In genomic region chr13:59873856-59874255, GRCh38 we compare ENCODE assay signal across 16 cellular contexts.
DNase-seq lines count a peak whose midpoint lies in the region; ATAC-seq and TF ChIP-seq lines count a peak whose summit lies in the region.
"Had no signal": no experiment of that assay in that cellular context is flagged by ENCODE, and none has a peak within 500 bp of the region (broad histone marks: within the 10 kb centered on the region; RNA-seq: fewer than 3 reads in every experiment).

No MANE protein-coding gene starts in this region.

- H2AFZ ChIP-seq in OCI-LY1 (ENCODE audit: low read length) (no peak overlapping the region), mesenchymal stem cell (ENCODE audit: low read depth, low read length) (no peak overlapping the region)
- H2AFZ ChIP-seq: GM23248 had no signal

- no peak overlapping the region for H3K18ac ChIP-seq in mesenchymal stem cell (ENCODE audit: low read depth in 1 of 2, low read length in 2 of 2)

- no peaks in the 10 kb centered on the region for H3K9me2 ChIP-seq in OCI-LY1 (ENCODE audit: low read depth, low read length)

- H2BK5ac ChIP-seq in mesenchymal stem cell (ENCODE audit: low read depth, low read length, poor library complexity, severe bottlenecking), result no peak overlapping the region

- no peak for DNase-seq in mesenchymal stem cell
- no peak for DNase-seq in cortex of kidney (lab: John Stamatoyannopoulos, UW)
- DNase-seq in DMS153 treated with DMSO at 0.1 percent for 48 hours (lab: John Stamatoyannopoulos, UW; ENCODE audit: unreplicated experiment), result no peak
- DNase-seq in 8988T, result no peak
- DNase-seq in NCI-H524 treated with DMSO at 0.1 percent for 48 hours (lab: John Stamatoyannopoulos, UW), result no peak
- DNase-seq: CD8-positive, alpha-beta T cell; DMS 273 treated with DMSO at 0.1 percent for 48 hours; GM23248; HFFc6 had no signal

- H2AK5ac ChIP-seq in mesenchymal stem cell (ENCODE audit: low read length, severe bottlenecking), result no peak overlapping the region

- no peak overlapping the region for H3K4ac ChIP-seq in mesenchymal stem cell (ENCODE audit: low read depth in 1 of 2, low read length in 2 of 2)

- H3K4me1 ChIP-seq in BLaER1 (peaks cover 7% of the 10 kb centered on the region; the same call in 1 of the 2 replicates), OCI-LY1 (ENCODE audit: insufficient read depth, low read length, severe bottlenecking) (peaks cover 30% of the 10 kb centered on the region), mesenchymal stem cell (ENCODE audit: control insufficient read depth, insufficient read depth, low read depth, low read length) (peaks cover 2% of the 10 kb centered on the region)

- no peak overlapping the region for H4K8ac ChIP-seq in mesenchymal stem cell (ENCODE audit: low read length)

- no peak overlapping the region for H2BK120ac ChIP-seq in mesenchymal stem cell (ENCODE audit: low read depth, low read length)

- H4K20me1 ChIP-seq in BLaER1 (no peaks in the 10 kb centered on the region), OCI-LY1 (ENCODE audit: insufficient read depth, low read length) (no peaks in the 10 kb centered on the region)
- H4K20me1 ChIP-seq: BLaER1 treated with 17β-estradiol and CSF1 and Interleukin-3, amounts not matched to agents 10 nM and 100 nM had no signal

- H3K4me2 ChIP-seq in BLaER1 (peak overlapping the region; percentile 41; the same call in 1 of the 2 replicates), OCI-LY1 (ENCODE audit: low read length) (no peak overlapping the region), mesenchymal stem cell (ENCODE audit: low read length, poor library complexity, severe bottlenecking) (no peak overlapping the region)

- H4K91ac ChIP-seq in mesenchymal stem cell (ENCODE audit: low read length), result no peak overlapping the region

- H3K23ac ChIP-seq in mesenchymal stem cell (ENCODE audit: low read length in 2 of 2), result no peak overlapping the region

- no peak overlapping the region for H3K27ac ChIP-seq in BLaER1
- peak overlapping the region; percentile 12 for H3K27ac ChIP-seq in OCI-LY1 (ENCODE audit: low read depth, low read length, poor library complexity, severe bottlenecking)
- peak overlapping the region; percentile 69 for H3K27ac ChIP-seq in mesenchymal stem cell (ENCODE audit: low read length, poor library complexity, severe bottlenecking)
- H3K27ac ChIP-seq: 22Rv1; BLaER1 treated with 17β-estradiol and CSF1 and Interleukin-3, amounts not matched to agents 10 nM and 100 nM; GM23248; HL-60 had no signal

- no peak overlapping the region for H2BK12ac ChIP-seq in mesenchymal stem cell (ENCODE audit: low read length in 2 of 2)

- peaks cover 8% of the 10 kb centered on the region for H3K79me1 ChIP-seq in mesenchymal stem cell (replicated peaks; ENCODE audit: low read length, poor library complexity, severe bottlenecking)

- H2BK15ac ChIP-seq in mesenchymal stem cell (ENCODE audit: low read depth, poor library complexity, severe bottlenecking), result no peak overlapping the region

- 100% methylated on average over 6 of the region's 7 CpGs for WGBS in mesenchymal stem cell

- H3K9ac ChIP-seq in BLaER1, result no peak overlapping the region
- no peak overlapping the region for H3K9ac ChIP-seq in OCI-LY1 (ENCODE audit: low read length)
- no peak overlapping the region for H3K9ac ChIP-seq in mesenchymal stem cell (ENCODE audit: low read length)
- H3K9ac ChIP-seq: BLaER1 treated with 17β-estradiol and CSF1 and Interleukin-3, amounts not matched to agents 10 nM and 100 nM; GM23248 had no signal

- ATAC-seq in GM19324 (IDR thresholded peaks at IDR 0.05; ENCODE audit: low FRiP score, unreplicated experiment), result peak; percentile 29
- ATAC-seq: CD8-positive, alpha-beta T cell; HCT116 had no signal

- no peak overlapping the region for H3K14ac ChIP-seq in mesenchymal stem cell (ENCODE audit: low read length in 2 of 2)

- H3K27me3 ChIP-seq in BLaER1 (no peaks in the 10 kb centered on the region), OCI-LY1 (ENCODE audit: insufficient read depth, low read length) (no peaks in the 10 kb centered on the region), mesenchymal stem cell (ENCODE audit: control insufficient read depth in 1 of 2, insufficient read depth in 1 of 2, low read length in 2 of 2) (no peaks in the 10 kb centered on the region)
- H3K27me3 ChIP-seq: BLaER1 treated with 17β-estradiol and CSF1 and Interleukin-3, amounts not matched to agents 10 nM and 100 nM had no signal

- no peaks in the 10 kb centered on the region for H3F3A ChIP-seq in OCI-LY1 (ENCODE audit: insufficient read depth, low read length)

- H3K79me2 ChIP-seq in OCI-LY1 (ENCODE audit: insufficient read depth, low read length), result no peaks in the 10 kb centered on the region

- no peak for TF ChIP-seq CTCF in OCI-LY1 (IDR thresholded peaks at IDR 0.05; ENCODE audit: low read length)

- H3K9me3 ChIP-seq in BLaER1 (no peaks in the 10 kb centered on the region), OCI-LY1 (ENCODE audit: low read length) (no peaks in the 10 kb centered on the region), mesenchymal stem cell (ENCODE audit: control insufficient read depth, low read length) (no peaks in the 10 kb centered on the region)

- H3K36me3 ChIP-seq in BLaER1 (peaks cover 20% of the 10 kb centered on the region), OCI-LY1 (ENCODE audit: insufficient read depth, low read length) (peaks cover 16% of the 10 kb centered on the region), mesenchymal stem cell (ENCODE audit: control insufficient read depth in 1 of 2, insufficient read depth in 2 of 2, low read depth in 1 of 2, low read length in 2 of 2) (no peaks in the 10 kb centered on the region)

- H3K4me3 ChIP-seq in BLaER1 (no peak overlapping the region), OCI-LY1 (ENCODE audit: low read depth, low read length, poor library complexity, severe bottlenecking) (no peak overlapping the region), mesenchymal stem cell (ENCODE audit: insufficient read depth in 1 of 2, low read depth in 1 of 2, low read length in 2 of 2) (no peak overlapping the region)
- H3K4me3 ChIP-seq: BLaER1 treated with 17β-estradiol and CSF1 and Interleukin-3, amounts not matched to agents 10 nM and 100 nM; GM23248 had no signal
